ENCODE assay signal across 16 cellular contexts in the genomic region with DNA sequence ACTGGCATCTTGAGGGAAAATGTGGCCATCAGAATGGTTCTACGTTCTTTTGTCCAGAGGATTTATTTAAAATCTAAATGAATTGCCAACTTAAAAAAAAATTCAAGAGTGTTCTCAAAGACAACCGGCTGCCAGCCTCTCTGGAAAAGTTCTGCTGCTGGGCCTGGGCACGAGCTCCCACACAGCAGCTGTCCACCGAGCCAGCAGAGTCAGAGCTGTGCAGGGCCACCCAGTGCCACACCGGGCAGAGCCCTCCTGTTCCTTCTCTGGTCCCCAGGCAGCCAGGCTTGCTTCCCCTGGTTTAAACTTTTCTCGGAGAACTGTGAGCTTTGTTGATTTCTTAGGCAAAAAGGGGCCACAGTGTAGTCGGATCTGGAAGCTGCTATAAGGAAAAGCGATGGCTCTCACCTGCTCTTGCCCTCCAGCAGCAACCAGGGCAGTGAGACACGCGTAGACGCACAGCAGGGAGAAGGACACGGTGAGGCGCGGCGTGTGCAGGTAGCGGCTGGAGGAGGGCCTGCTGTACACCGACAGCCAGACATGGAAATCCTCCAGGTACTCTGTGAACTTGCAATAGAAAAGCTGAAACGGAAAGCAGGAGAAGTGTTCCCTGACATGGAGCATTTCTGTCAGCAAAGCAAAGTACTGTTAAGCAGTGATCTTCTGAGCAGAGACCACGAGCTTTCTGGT.
DNase-seq lines count a peak whose midpoint lies in the region; ATAC-seq and TF ChIP-seq lines count a peak whose summit lies in the region.
"Had no signal": no experiment of that assay in that cellular context is flagged by ENCODE, and none has a peak within 500 bp of the region (broad histone marks: within the 10 kb centered on the region; RNA-seq: fewer than 3 reads in every experiment).

No MANE protein-coding gene starts in this region.

- H3K27ac Mint-ChIP-seq in WTC11 = no peak overlapping the region
- H3K27ac Mint-ChIP-seq: CD4-positive, alpha-beta T cell; HFFc6 had no signal

- 65 to 80% (median 74%) methylated on average over 19 of the region's 19 CpGs for WGBS in heart left ventricle, 4 donors

- H3K9me3 ChIP-seq in heart left ventricle = no peaks in the 10 kb centered on the region
- no peaks in the 10 kb centered on the region for H3K9me3 ChIP-seq in Peyer's patch

- H3K27me3 Mint-ChIP-seq in WTC11 (ENCODE audit: low read depth) = no peaks in the 10 kb centered on the region; the same call in 1 of the 2 replicates
- H3K27me3 Mint-ChIP-seq: CD4-positive, alpha-beta T cell had no signal

- no peak overlapping the region for H3K4me3 ChIP-seq in heart left ventricle
- H3K4me3 ChIP-seq in Peyer's patch = no peak overlapping the region

- no peaks in the 10 kb centered on the region for H3K9me3 Mint-ChIP-seq in WTC11
- H3K9me3 Mint-ChIP-seq: CD4-positive, alpha-beta T cell; HFFc6 had no signal

- TF ChIP-seq CTCF in heart left ventricle (IDR thresholded peaks at IDR 0.05) (no peak), Peyer's patch (IDR thresholded peaks at IDR 0.05) (no peak), WTC11 (IDR thresholded peaks at IDR 0.05) (no peak)

- no peaks in the 10 kb centered on the region for H3K27me3 ChIP-seq in heart left ventricle
- H3K27me3 ChIP-seq in Peyer's patch = no peaks in the 10 kb centered on the region

- H3K36me3 ChIP-seq in heart left ventricle (peaks cover 0 to 37% (median 0%) of the 10 kb centered on the region in 9 donors), Peyer's patch (no peaks in the 10 kb centered on the region)

- DNase-seq in heart left ventricle = peak in 1 of 5 donors; percentile 30
- no peak for DNase-seq in cardiac septum (ENCODE audit: low spot score)
- DNase-seq in occipital lobe (lab: John Stamatoyannopoulos, UW) = peak; percentile 7
- DNase-seq in Peyer's patch = no peak
- DNase-seq in WTC11 (ENCODE audit: low spot score) = no peak
- DNase-seq: ACHN; C1 segment of cervical spinal cord; CD4-positive, alpha-beta T cell; DMS153; DMS79 treated with DMSO at 0.1 percent for 48 hours; EL; HCEC 1CT; HFFc6 had no signal

- peak in 3 of 4 donors; percentile 52 to 60 (median 57) for ATAC-seq in heart left ventricle
- no peak for ATAC-seq in GM21717 (IDR thresholded peaks at IDR 0.05; ENCODE audit: unreplicated experiment)
- ATAC-seq in WTC11 = no peak

- H3K4me1 ChIP-seq in heart left ventricle (no peaks in the 10 kb centered on the region), Peyer's patch (no peaks in the 10 kb centered on the region)

- intact Hi-C loops in heart left ventricle (cut with DNase I) = no loop called here
- intact Hi-C loops in cardiac septum (cut with DNase I) = no loop called here

- POLR2A ChIA-PET in WTC11 (lab: Charles Lee) = no interaction called here

- H3K4me1 Mint-ChIP-seq in WTC11 = no peaks in the 10 kb centered on the region

- H3K27ac ChIP-seq in heart left ventricle (no peak overlapping the region), angular gyrus (ENCODE audit: low read depth, low read length) (peak overlapping the region; percentile 29), Peyer's patch (no peak overlapping the region)
- H3K27ac ChIP-seq: HL-60 had no signal

- TF ChIP-seq POLR2A in heart left ventricle (IDR thresholded peaks at IDR 0.05) = no peak
- TF ChIP-seq POLR2A in Peyer's patch (IDR thresholded peaks at IDR 0.05) = no peak

- CTCF ChIA-PET in WTC11 (lab: Charles Lee) = interaction anchor here (0.9 kb wide), 1 partner anchor 570 kb away, joined by 3 read pairs; no protein-coding TSS in a partner anchor

- H3K4me3 Mint-ChIP-seq in WTC11 = no peak overlapping the region
- H3K4me3 Mint-ChIP-seq: CD4-positive, alpha-beta T cell; HFFc6 had no signal

- no peaks in the 10 kb centered on the region for H3K36me3 Mint-ChIP-seq in WTC11

TF ChIP-seq in WTC11, 78 proteins besides CTCF, POLR2A, EP300 and RAD21 (continues in another document):
- TF ChIP-seq NR1H2 (CRISPR knock-in tag; IDR thresholded peaks at IDR 0.05) (no peak), IRF2 (CRISPR knock-in tag; IDR thresholded peaks at IDR 0.05; ENCODE audit: borderline replicate concordance, low read depth) (no peak), GABPB1 (CRISPR knock-in tag; IDR thresholded peaks at IDR 0.05) (no peak), FOXK1 (CRISPR knock-in tag; IDR thresholded peaks at IDR 0.05) (no peak), ZNF396 (CRISPR knock-in tag; IDR thresholded peaks at IDR 0.05; ENCODE audit: borderline replicate concordance) (no peak), ATF1 (CRISPR knock-in tag; IDR thresholded peaks at IDR 0.05) (no peak), TCF7 (CRISPR knock-in tag; IDR thresholded peaks at IDR 0.05; ENCODE audit: low read depth) (no peak)
- TF ChIP-seq, protein P1, sequence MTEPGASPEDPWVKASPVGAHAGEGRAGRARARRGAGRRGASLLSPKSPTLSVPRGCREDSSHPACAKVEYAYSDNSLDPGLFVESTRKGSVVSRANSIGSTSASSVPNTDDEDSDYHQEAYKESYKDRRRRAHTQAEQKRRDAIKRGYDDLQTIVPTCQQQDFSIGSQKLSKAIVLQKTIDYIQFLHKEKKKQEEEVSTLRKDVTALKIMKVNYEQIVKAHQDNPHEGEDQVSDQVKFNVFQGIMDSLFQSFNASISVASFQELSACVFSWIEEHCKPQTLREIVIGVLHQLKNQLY (CRISPR knock-in tag; IDR thresholded peaks at IDR 0.05) = no peak
- TF ChIP-seq, protein P2, sequence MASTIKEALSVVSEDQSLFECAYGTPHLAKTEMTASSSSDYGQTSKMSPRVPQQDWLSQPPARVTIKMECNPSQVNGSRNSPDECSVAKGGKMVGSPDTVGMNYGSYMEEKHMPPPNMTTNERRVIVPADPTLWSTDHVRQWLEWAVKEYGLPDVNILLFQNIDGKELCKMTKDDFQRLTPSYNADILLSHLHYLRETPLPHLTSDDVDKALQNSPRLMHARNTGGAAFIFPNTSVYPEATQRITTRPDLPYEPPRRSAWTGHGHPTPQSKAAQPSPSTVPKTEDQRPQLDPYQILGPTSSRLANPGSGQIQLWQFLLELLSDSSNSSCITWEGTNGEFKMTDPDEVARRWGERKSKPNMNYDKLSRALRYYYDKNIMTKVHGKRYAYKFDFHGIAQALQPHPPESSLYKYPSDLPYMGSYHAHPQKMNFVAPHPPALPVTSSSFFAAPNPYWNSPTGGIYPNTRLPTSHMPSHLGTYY (CRISPR knock-in tag; IDR thresholded peaks at IDR 0.05) = no peak
- TF ChIP-seq, protein P3, sequence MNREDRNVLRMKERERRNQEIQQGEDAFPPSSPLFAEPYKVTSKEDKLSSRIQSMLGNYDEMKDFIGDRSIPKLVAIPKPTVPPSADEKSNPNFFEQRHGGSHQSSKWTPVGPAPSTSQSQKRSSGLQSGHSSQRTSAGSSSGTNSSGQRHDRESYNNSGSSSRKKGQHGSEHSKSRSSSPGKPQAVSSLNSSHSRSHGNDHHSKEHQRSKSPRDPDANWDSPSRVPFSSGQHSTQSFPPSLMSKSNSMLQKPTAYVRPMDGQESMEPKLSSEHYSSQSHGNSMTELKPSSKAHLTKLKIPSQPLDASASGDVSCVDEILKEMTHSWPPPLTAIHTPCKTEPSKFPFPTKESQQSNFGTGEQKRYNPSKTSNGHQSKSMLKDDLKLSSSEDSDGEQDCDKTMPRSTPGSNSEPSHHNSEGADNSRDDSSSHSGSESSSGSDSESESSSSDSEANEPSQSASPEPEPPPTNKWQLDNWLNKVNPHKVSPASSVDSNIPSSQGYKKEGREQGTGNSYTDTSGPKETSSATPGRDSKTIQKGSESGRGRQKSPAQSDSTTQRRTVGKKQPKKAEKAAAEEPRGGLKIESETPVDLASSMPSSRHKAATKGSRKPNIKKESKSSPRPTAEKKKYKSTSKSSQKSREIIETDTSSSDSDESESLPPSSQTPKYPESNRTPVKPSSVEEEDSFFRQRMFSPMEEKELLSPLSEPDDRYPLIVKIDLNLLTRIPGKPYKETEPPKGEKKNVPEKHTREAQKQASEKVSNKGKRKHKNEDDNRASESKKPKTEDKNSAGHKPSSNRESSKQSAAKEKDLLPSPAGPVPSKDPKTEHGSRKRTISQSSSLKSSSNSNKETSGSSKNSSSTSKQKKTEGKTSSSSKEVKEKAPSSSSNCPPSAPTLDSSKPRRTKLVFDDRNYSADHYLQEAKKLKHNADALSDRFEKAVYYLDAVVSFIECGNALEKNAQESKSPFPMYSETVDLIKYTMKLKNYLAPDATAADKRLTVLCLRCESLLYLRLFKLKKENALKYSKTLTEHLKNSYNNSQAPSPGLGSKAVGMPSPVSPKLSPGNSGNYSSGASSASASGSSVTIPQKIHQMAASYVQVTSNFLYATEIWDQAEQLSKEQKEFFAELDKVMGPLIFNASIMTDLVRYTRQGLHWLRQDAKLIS (CRISPR knock-in tag; IDR thresholded peaks at IDR 0.05; ENCODE audit: borderline replicate concordance) = no peak
- TF ChIP-seq, protein P4, sequence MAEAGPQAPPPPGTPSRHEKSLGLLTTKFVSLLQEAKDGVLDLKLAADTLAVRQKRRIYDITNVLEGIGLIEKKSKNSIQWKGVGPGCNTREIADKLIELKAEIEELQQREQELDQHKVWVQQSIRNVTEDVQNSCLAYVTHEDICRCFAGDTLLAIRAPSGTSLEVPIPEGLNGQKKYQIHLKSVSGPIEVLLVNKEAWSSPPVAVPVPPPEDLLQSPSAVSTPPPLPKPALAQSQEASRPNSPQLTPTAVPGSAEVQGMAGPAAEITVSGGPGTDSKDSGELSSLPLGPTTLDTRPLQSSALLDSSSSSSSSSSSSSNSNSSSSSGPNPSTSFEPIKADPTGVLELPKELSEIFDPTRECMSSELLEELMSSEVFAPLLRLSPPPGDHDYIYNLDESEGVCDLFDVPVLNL (CRISPR knock-in tag; IDR thresholded peaks at IDR 0.05; ENCODE audit: borderline replicate concordance, low read depth) = no peak
- TF ChIP-seq, protein P5, sequence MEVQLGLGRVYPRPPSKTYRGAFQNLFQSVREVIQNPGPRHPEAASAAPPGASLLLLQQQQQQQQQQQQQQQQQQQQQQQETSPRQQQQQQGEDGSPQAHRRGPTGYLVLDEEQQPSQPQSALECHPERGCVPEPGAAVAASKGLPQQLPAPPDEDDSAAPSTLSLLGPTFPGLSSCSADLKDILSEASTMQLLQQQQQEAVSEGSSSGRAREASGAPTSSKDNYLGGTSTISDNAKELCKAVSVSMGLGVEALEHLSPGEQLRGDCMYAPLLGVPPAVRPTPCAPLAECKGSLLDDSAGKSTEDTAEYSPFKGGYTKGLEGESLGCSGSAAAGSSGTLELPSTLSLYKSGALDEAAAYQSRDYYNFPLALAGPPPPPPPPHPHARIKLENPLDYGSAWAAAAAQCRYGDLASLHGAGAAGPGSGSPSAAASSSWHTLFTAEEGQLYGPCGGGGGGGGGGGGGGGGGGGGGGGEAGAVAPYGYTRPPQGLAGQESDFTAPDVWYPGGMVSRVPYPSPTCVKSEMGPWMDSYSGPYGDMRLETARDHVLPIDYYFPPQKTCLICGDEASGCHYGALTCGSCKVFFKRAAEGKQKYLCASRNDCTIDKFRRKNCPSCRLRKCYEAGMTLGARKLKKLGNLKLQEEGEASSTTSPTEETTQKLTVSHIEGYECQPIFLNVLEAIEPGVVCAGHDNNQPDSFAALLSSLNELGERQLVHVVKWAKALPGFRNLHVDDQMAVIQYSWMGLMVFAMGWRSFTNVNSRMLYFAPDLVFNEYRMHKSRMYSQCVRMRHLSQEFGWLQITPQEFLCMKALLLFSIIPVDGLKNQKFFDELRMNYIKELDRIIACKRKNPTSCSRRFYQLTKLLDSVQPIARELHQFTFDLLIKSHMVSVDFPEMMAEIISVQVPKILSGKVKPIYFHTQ (CRISPR knock-in tag; IDR thresholded peaks at IDR 0.05) = no peak

Comparison
In these comparisons a context has a peak if more than half of its experiments do, and no peak if none do; other contexts are left out.
1. ATAC-seq: peak in heart left ventricle (3 of 4); none in GM21717 (single experiment) and WTC11 (single experiment).